Comparison of ENCODE assay signal across 1 cellular context in the genomic region with DNA sequence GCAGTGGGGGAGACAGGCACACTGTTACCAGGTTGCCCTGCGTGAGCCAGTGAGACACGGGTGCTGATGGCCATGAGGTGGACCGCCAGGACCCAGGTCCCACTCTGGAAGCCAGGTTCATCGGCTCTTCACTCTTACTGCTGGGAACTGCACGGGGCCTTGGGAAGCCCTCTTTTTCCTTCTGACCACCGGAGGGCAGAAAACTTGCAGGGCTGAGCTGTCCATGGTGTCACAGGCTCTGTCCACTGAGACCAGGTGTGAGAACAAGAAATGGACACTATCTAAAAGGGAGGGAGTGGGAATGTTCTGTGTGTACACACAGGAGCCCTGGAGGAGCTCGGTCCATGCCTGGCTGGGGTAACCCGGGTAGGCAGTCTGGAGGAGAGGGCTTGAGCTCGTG.
TF ChIP-seq lines count a peak whose summit lies in the region.

No MANE protein-coding gene starts in this region.

TF ChIP-seq in K562, 482 proteins besides CTCF, POLR2A, EP300 and RAD21 (continued from another document):
- TF ChIP-seq MLLT1 (IDR thresholded peaks at IDR 0.05) (no peak), LCOR (CRISPR knock-in tag; IDR thresholded peaks at IDR 0.05) (no peak), ETV6 (IDR thresholded peaks at IDR 0.05; ENCODE audit: borderline replicate concordance in 1 of 2, low read depth in 2 of 2, low read length in 1 of 2) (no peak), ETV6 (CRISPR knock-in tag; IDR thresholded peaks at IDR 0.05; ENCODE audit: borderline replicate concordance) (no peak), KHSRP (IDR thresholded peaks at IDR 0.05) (no peak), ZNF146 (CRISPR knock-in tag; IDR thresholded peaks at IDR 0.05; ENCODE audit: unreplicated experiment) (no peak), HES1 (IDR thresholded peaks at IDR 0.05; ENCODE audit: low read depth) (no peak), ZNF431 (CRISPR knock-in tag; IDR thresholded peaks at IDR 0.05) (no peak), PHB (CRISPR knock-in tag; IDR thresholded peaks at IDR 0.05) (no peak), ILK (tag; IDR thresholded peaks at IDR 0.05; ENCODE audit: borderline replicate concordance, low read depth) (no peak), NUFIP1 (IDR thresholded peaks at IDR 0.05; ENCODE audit: partially characterized antibody) (no peak), DDX20 (tag; IDR thresholded peaks at IDR 0.05; ENCODE audit: low read depth) (no peak)
- TF ChIP-seq, protein P1, sequence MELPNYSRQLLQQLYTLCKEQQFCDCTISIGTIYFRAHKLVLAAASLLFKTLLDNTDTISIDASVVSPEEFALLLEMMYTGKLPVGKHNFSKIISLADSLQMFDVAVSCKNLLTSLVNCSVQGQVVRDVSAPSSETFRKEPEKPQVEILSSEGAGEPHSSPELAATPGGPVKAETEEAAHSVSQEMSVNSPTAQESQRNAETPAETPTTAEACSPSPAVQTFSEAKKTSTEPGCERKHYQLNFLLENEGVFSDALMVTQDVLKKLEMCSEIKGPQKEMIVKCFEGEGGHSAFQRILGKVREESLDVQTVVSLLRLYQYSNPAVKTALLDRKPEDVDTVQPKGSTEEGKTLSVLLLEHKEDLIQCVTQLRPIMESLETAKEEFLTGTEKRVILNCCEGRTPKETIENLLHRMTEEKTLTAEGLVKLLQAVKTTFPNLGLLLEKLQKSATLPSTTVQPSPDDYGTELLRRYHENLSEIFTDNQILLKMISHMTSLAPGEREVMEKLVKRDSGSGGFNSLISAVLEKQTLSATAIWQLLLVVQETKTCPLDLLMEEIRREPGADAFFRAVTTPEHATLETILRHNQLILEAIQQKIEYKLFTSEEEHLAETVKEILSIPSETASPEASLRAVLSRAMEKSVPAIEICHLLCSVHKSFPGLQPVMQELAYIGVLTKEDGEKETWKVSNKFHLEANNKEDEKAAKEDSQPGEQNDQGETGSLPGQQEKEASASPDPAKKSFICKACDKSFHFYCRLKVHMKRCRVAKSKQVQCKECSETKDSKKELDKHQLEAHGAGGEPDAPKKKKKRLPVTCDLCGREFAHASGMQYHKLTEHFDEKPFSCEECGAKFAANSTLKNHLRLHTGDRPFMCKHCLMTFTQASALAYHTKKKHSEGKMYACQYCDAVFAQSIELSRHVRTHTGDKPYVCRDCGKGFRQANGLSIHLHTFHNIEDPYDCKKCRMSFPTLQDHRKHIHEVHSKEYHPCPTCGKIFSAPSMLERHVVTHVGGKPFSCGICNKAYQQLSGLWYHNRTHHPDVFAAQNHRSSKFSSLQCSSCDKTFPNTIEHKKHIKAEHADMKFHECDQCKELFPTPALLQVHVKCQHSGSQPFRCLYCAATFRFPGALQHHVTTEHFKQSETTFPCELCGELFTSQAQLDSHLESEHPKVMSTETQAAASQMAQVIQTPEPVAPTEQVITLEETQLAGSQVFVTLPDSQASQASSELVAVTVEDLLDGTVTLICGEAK (IDR thresholded peaks at IDR 0.05) = no peak
- TF ChIP-seq, protein P1 (CRISPR knock-in tag; IDR thresholded peaks at IDR 0.05) = no peak
